24 cellular contexts compared by ENCODE assay signal in genomic region chr3:25442486-25442885, GRCh38. TPM values are rescaled to one million over a fixed set of nuclear protein-coding genes. Genes with fewer than 3 reads are reported as not detected.
"Had no signal": no experiment of that assay in that cellular context is flagged by ENCODE, and none has a peak within 500 bp of the region (broad histone marks: within the 10 kb centered on the region; RNA-seq: fewer than 3 reads in every experiment).

No MANE protein-coding gene starts in this region.

- H3K4me1 ChIP-seq: breast epithelium, lower lobe of right lung, prostate gland, upper lobe of right lung had no signal

- DNase-seq: activated CD4-positive, CD25-positive, alpha-beta regulatory T cell treated with anti-CD3 and anti-CD28 coated beads, Interleukin-2, amount 50 U/mL, for 72 hours; activated naive CD4-positive, alpha-beta T cell treated with anti-CD3 and anti-CD28 coated beads for 36 hours; activated naive CD8-positive, alpha-beta T cell treated with anti-CD3 and anti-CD28 coated beads, Interleukin-2, amount 10 ng/mL, durations not matched to agents 7 days and 5 days; activated T-cell treated with anti-CD3 and anti-CD28 coated beads, Interleukin-2, amount 50 U/mL, for 1 hour; amniotic stem cell; effector memory CD4-positive, alpha-beta T cell; foreskin melanocyte; immature natural killer cell; lower lobe of right lung; naive thymus-derived CD4-positive, alpha-beta T cell; spleen; stimulated activated CD4-positive, alpha-beta T cell treated with anti-CD3 and anti-CD28 coated beads, Interleukin-4, amount 100 ng/mL, for 1 hour; stimulated activated naive CD4-positive, alpha-beta T cell; upper lobe of right lung had no signal

- H3K9me3 Mint-ChIP-seq: activated naive CD4-positive, alpha-beta T cell treated with anti-CD3 and anti-CD28 coated beads for 36 hours; activated naive CD8-positive, alpha-beta T cell treated with anti-CD3 and anti-CD28 coated beads, Interleukin-2, amount 10 ng/mL, durations not matched to agents 7 days and 5 days; activated T-helper 17 cell treated with anti-CD3 and anti-CD28 coated beads, Interleukin-2, amount 50 U/mL, for 72 hours; central memory CD8-positive, alpha-beta T cell; immature natural killer cell; neural progenitor cell had no signal

- H3K36me3 Mint-ChIP-seq: activated naive CD8-positive, alpha-beta T cell treated with anti-CD3 and anti-CD28 coated beads, Interleukin-2, amount 10 ng/mL, durations not matched to agents 7 days and 5 days; immature natural killer cell; naive thymus-derived CD4-positive, alpha-beta T cell; neural progenitor cell had no signal

- H3K27me3 ChIP-seq: breast epithelium, neural progenitor cell, right atrium auricular region, spleen, upper lobe of right lung had no signal

- H3K9me3 ChIP-seq: breast epithelium, lower lobe of right lung, prostate gland, right atrium auricular region, spleen, thoracic aorta, upper lobe of right lung had no signal

- ATAC-seq: activated T-helper 17 cell treated with anti-CD3 and anti-CD28 coated beads, Interleukin-2, amount 50 U/mL, for 72 hours; esophagus mucosa; left lobe of liver; lower lobe of right lung; naive thymus-derived CD4-positive, alpha-beta T cell; upper lobe of right lung had no signal

- H3K27ac ChIP-seq: breast epithelium, lower lobe of right lung, neural progenitor cell, prostate gland, right atrium auricular region, spleen, thoracic aorta, upper lobe of right lung had no signal

- H3K36me3 ChIP-seq: breast epithelium, lower lobe of right lung, neural progenitor cell, prostate gland, right atrium auricular region, spleen, thoracic aorta, upper lobe of right lung had no signal

- H3K27me3 Mint-ChIP-seq: activated naive CD8-positive, alpha-beta T cell treated with anti-CD3 and anti-CD28 coated beads, Interleukin-2, amount 10 ng/mL, durations not matched to agents 7 days and 5 days; central memory CD8-positive, alpha-beta T cell had no signal

- H3K9ac ChIP-seq: neural progenitor cell had no signal

- H3K4me1 Mint-ChIP-seq: activated naive CD8-positive, alpha-beta T cell treated with anti-CD3 and anti-CD28 coated beads, Interleukin-2, amount 10 ng/mL, durations not matched to agents 7 days and 5 days; activated T-helper 17 cell treated with anti-CD3 and anti-CD28 coated beads, Interleukin-2, amount 50 U/mL, for 72 hours; central memory CD8-positive, alpha-beta T cell; immature natural killer cell; naive thymus-derived CD4-positive, alpha-beta T cell had no signal

- H3K27ac Mint-ChIP-seq: activated naive CD4-positive, alpha-beta T cell treated with anti-CD3 and anti-CD28 coated beads for 36 hours; activated naive CD8-positive, alpha-beta T cell treated with anti-CD3 and anti-CD28 coated beads, Interleukin-2, amount 10 ng/mL, durations not matched to agents 7 days and 5 days; activated T-helper 17 cell treated with anti-CD3 and anti-CD28 coated beads, Interleukin-2, amount 50 U/mL, for 72 hours; immature natural killer cell; naive thymus-derived CD4-positive, alpha-beta T cell; neural progenitor cell had no signal

- H3K4me3 ChIP-seq: breast epithelium, lower lobe of right lung, neural progenitor cell, prostate gland, right atrium auricular region, spleen, thoracic aorta, upper lobe of right lung had no signal

- H3K4me3 Mint-ChIP-seq: activated naive CD4-positive, alpha-beta T cell treated with anti-CD3 and anti-CD28 coated beads for 36 hours; activated naive CD8-positive, alpha-beta T cell treated with anti-CD3 and anti-CD28 coated beads, Interleukin-2, amount 10 ng/mL, durations not matched to agents 7 days and 5 days; activated T-helper 17 cell treated with anti-CD3 and anti-CD28 coated beads, Interleukin-2, amount 50 U/mL, for 72 hours; central memory CD8-positive, alpha-beta T cell; immature natural killer cell; naive thymus-derived CD4-positive, alpha-beta T cell; neural progenitor cell had no signal

RNA-seq across cellular contexts. Expression of gene RARB, which starts 14.4 kb away (rescaled TPM):
- total RNA-seq: activated naive CD4-positive, alpha-beta T cell treated with anti-CD3 and anti-CD28 coated beads for 36 hours; activated naive CD8-positive, alpha-beta T cell treated with anti-CD3 and anti-CD28 coated beads, Interleukin-2, amount 10 ng/mL, durations not matched to agents 7 days and 5 days; activated T-helper 17 cell treated with anti-CD3 and anti-CD28 coated beads, Interleukin-2, amount 50 U/mL, for 72 hours; naive thymus-derived CD4-positive, alpha-beta T cell; T-helper 2 cell treated with Interferon-gamma antibody and Interleukin-4, amounts not matched to agents 100 ng/mL and 5 ng/mL, for 36 hours had no signal
